Comparison of ENCODE assay signal across 1 cellular context in the genomic region with DNA sequence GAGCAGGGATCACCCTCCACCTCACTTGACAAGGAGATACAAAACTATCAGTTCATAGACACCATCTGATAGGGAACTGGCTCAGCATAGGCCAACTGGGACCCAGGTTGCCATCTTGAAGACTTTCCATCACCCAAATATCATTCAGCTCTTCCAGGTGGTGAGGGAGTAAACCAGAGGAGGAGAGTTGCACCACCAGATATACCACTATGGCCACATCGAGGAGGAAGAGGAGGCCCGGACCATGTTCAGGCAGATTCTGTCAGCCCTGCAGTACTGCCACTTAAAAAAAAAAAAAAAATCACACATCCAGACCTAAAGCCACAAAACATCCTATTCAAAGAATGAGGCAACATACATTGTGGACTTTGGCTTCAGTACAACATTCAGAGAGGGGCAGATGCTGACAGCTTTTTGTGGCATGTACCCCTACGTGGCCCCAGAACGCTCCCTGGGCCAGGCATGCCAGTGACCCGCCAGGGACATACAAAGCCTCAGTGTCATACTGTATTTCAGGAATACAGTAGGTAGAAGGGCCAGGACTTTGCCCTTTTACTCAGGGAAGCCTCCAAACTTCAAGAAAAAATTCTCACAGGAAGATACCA.
TF ChIP-seq lines count a peak whose summit lies in the region.

No MANE protein-coding gene starts in this region.

TF ChIP-seq in HepG2, 621 proteins besides CTCF, POLR2A, EP300 and RAD21 (continued from another document and continues in another):
- TF ChIP-seq, protein P1, sequence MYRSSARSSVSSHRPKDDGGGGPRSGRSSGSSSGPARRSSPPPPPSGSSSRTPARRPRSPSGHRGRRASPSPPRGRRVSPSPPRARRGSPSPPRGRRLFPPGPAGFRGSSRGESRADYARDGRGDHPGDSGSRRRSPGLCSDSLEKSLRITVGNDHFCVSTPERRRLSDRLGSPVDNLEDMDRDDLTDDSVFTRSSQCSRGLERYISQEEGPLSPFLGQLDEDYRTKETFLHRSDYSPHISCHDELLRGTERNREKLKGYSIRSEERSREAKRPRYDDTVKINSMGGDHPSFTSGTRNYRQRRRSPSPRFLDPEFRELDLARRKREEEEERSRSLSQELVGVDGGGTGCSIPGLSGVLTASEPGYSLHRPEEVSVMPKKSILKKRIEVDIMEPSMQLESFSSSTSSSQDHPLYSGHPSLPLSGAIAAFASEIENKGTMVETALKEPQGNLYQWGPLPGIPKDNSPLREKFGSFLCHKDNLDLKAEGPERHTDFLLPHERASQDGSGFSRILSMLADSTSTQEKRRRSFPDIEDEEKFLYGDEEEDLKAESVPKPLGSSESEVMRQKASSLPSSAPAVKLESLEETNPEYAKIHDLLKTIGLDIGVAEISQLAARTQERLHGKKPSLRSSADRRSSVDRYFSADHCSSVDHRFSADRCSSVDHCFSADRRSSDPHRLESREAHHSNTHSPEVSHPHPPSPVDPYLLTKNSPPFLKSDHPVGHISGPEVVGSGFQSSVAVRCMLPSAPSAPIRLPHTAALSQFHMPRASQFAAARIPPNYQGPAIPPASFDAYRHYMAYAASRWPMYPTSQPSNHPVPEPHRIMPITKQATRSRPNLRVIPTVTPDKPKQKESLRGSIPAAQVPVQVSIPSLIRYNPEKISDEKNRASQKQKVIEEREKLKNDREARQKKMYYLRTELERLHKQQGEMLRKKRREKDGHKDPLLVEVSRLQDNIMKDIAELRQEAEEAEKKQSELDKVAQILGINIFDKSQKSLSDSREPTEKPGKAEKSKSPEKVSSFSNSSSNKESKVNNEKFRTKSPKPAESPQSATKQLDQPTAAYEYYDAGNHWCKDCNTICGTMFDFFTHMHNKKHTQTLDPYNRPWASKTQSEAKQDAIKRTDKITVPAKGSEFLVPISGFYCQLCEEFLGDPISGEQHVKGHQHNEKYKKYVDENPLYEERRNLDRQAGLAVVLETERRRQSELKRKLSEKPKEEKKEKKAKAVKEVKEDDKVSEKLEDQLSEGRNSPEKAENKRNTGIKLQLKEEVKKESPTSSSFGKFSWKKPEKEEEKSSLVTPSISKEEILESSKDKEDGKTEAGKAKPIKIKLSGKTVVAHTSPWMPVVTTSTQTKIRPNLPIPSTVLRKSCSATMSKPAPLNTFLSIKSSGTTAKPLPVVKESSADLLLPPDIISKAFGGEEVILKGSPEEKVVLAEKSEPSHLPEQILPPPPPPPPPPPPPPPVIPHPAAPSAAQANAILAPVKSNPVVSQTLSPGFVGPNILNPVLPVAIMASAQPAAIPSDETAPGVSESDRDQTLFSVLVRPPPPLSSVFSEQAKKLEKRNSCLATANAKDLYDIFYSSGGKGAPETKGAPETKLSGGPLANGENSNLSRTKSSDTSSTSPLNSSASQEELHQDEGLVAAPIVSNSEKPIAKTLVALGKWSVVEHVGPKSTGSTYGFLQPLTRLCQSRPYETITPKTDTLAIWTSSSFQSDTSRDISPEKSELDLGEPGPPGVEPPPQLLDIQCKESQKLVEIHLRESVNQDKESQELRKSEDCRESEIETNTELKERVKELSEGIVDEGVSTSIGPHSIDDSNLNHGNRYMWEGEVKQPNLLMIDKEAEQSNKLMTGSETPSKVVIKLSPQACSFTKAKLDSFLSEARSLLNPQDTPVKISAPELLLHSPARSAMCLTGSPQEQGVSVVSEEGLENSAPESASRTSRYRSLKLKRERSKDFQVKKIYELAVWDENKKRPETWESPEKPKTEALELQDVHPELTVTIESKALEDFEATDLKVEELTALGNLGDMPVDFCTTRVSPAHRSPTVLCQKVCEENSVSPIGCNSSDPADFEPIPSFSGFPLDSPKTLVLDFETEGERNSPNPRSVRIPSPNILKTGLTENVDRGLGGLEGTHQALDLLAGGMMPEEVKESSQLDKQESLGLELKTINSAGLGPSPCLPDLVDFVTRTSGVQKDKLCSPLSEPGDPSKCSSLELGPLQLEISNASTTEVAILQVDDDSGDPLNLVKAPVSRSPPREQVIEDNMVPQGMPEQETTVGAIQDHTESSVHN (CRISPR knock-in tag; IDR thresholded peaks at IDR 0.05) = no peak
- TF ChIP-seq, protein P2, sequence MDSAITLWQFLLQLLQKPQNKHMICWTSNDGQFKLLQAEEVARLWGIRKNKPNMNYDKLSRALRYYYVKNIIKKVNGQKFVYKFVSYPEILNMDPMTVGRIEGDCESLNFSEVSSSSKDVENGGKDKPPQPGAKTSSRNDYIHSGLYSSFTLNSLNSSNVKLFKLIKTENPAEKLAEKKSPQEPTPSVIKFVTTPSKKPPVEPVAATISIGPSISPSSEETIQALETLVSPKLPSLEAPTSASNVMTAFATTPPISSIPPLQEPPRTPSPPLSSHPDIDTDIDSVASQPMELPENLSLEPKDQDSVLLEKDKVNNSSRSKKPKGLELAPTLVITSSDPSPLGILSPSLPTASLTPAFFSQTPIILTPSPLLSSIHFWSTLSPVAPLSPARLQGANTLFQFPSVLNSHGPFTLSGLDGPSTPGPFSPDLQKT (CRISPR knock-in tag; IDR thresholded peaks at IDR 0.05; ENCODE audit: borderline replicate concordance) = no peak
- peak; percentile 67; the same call in 1 of the 2 replicates for TF ChIP-seq TGIF2 (CRISPR knock-in tag; IDR thresholded peaks at IDR 0.05)
- TF ChIP-seq, protein P3, sequence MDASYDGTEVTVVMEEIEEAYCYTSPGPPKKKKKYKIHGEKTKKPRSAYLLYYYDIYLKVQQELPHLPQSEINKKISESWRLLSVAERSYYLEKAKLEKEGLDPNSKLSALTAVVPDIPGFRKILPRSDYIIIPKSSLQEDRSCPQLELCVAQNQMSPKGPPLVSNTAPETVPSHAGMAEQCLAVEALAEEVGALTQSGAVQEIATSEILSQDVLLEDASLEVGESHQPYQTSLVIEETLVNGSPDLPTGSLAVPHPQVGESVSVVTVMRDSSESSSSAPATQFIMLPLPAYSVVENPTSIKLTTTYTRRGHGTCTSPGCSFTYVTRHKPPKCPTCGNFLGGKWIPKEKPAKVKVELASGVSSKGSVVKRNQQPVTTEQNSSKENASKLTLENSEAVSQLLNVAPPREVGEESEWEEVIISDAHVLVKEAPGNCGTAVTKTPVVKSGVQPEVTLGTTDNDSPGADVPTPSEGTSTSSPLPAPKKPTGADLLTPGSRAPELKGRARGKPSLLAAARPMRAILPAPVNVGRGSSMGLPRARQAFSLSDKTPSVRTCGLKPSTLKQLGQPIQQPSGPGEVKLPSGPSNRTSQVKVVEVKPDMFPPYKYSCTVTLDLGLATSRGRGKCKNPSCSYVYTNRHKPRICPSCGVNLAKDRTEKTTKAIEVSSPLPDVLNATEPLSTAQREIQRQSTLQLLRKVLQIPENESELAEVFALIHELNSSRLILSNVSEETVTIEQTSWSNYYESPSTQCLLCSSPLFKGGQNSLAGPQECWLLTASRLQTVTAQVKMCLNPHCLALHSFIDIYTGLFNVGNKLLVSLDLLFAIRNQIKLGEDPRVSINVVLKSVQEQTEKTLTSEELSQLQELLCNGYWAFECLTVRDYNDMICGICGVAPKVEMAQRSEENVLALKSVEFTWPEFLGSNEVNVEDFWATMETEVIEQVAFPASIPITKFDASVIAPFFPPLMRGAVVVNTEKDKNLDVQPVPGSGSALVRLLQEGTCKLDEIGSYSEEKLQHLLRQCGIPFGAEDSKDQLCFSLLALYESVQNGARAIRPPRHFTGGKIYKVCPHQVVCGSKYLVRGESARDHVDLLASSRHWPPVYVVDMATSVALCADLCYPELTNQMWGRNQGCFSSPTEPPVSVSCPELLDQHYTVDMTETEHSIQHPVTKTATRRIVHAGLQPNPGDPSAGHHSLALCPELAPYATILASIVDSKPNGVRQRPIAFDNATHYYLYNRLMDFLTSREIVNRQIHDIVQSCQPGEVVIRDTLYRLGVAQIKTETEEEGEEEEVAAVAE (CRISPR knock-in tag; IDR thresholded peaks at IDR 0.05; ENCODE audit: borderline replicate concordance) = no peak
- no peak for TF ChIP-seq ZMYM3 (CRISPR knock-in tag; IDR thresholded peaks at IDR 0.05)
- no peak for TF ChIP-seq NCOA1 (CRISPR knock-in tag; IDR thresholded peaks at IDR 0.05)
- TF ChIP-seq MATR3 (CRISPR knock-in tag; IDR thresholded peaks at IDR 0.05) = no peak
- TF ChIP-seq, protein P4, sequence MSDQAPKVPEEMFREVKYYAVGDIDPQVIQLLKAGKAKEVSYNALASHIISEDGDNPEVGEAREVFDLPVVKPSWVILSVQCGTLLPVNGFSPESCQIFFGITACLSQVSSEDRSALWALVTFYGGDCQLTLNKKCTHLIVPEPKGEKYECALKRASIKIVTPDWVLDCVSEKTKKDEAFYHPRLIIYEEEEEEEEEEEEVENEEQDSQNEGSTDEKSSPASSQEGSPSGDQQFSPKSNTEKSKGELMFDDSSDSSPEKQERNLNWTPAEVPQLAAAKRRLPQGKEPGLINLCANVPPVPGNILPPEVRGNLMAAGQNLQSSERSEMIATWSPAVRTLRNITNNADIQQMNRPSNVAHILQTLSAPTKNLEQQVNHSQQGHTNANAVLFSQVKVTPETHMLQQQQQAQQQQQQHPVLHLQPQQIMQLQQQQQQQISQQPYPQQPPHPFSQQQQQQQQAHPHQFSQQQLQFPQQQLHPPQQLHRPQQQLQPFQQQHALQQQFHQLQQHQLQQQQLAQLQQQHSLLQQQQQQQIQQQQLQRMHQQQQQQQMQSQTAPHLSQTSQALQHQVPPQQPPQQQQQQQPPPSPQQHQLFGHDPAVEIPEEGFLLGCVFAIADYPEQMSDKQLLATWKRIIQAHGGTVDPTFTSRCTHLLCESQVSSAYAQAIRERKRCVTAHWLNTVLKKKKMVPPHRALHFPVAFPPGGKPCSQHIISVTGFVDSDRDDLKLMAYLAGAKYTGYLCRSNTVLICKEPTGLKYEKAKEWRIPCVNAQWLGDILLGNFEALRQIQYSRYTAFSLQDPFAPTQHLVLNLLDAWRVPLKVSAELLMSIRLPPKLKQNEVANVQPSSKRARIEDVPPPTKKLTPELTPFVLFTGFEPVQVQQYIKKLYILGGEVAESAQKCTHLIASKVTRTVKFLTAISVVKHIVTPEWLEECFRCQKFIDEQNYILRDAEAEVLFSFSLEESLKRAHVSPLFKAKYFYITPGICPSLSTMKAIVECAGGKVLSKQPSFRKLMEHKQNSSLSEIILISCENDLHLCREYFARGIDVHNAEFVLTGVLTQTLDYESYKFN (CRISPR knock-in tag; conservative IDR thresholded peaks at IDR 0.05) = peak; percentile 92
- TF ChIP-seq NCOR1 (IDR thresholded peaks at IDR 0.05; ENCODE audit: borderline replicate concordance, low read length) = peak; percentile 94
- TF ChIP-seq HIVEP1 (CRISPR knock-in tag; IDR thresholded peaks at IDR 0.05) = no peak
- TF ChIP-seq, protein P5, sequence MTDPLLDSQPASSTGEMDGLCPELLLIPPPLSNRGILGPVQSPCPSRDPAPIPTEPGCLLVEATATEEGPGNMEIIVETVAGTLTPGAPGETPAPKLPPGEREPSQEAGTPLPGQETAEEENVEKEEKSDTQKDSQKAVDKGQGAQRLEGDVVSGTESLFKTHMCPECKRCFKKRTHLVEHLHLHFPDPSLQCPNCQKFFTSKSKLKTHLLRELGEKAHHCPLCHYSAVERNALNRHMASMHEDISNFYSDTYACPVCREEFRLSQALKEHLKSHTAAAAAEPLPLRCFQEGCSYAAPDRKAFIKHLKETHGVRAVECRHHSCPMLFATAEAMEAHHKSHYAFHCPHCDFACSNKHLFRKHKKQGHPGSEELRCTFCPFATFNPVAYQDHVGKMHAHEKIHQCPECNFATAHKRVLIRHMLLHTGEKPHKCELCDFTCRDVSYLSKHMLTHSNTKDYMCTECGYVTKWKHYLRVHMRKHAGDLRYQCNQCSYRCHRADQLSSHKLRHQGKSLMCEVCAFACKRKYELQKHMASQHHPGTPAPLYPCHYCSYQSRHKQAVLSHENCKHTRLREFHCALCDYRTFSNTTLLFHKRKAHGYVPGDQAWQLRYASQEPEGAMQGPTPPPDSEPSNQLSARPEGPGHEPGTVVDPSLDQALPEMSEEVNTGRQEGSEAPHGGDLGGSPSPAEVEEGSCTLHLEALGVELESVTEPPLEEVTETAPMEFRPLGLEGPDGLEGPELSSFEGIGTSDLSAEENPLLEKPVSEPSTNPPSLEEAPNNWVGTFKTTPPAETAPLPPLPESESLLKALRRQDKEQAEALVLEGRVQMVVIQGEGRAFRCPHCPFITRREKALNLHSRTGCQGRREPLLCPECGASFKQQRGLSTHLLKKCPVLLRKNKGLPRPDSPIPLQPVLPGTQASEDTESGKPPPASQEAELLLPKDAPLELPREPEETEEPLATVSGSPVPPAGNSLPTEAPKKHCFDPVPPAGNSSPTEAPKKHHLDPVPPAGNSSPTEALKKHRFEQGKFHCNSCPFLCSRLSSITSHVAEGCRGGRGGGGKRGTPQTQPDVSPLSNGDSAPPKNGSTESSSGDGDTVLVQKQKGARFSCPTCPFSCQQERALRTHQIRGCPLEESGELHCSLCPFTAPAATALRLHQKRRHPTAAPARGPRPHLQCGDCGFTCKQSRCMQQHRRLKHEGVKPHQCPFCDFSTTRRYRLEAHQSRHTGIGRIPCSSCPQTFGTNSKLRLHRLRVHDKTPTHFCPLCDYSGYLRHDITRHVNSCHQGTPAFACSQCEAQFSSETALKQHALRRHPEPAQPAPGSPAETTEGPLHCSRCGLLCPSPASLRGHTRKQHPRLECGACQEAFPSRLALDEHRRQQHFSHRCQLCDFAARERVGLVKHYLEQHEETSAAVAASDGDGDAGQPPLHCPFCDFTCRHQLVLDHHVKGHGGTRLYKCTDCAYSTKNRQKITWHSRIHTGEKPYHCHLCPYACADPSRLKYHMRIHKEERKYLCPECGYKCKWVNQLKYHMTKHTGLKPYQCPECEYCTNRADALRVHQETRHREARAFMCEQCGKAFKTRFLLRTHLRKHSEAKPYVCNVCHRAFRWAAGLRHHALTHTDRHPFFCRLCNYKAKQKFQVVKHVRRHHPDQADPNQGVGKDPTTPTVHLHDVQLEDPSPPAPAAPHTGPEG (CRISPR knock-in tag; IDR thresholded peaks at IDR 0.05) = no peak
- TF ChIP-seq, protein P6, sequence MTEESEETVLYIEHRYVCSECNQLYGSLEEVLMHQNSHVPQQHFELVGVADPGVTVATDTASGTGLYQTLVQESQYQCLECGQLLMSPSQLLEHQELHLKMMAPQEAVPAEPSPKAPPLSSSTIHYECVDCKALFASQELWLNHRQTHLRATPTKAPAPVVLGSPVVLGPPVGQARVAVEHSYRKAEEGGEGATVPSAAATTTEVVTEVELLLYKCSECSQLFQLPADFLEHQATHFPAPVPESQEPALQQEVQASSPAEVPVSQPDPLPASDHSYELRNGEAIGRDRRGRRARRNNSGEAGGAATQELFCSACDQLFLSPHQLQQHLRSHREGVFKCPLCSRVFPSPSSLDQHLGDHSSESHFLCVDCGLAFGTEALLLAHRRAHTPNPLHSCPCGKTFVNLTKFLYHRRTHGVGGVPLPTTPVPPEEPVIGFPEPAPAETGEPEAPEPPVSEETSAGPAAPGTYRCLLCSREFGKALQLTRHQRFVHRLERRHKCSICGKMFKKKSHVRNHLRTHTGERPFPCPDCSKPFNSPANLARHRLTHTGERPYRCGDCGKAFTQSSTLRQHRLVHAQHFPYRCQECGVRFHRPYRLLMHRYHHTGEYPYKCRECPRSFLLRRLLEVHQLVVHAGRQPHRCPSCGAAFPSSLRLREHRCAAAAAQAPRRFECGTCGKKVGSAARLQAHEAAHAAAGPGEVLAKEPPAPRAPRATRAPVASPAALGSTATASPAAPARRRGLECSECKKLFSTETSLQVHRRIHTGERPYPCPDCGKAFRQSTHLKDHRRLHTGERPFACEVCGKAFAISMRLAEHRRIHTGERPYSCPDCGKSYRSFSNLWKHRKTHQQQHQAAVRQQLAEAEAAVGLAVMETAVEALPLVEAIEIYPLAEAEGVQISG (CRISPR knock-in tag; IDR thresholded peaks at IDR 0.05) = peak; percentile 21; the same call in 1 of the 2 replicates
- no peak for TF ChIP-seq ZNF207 (IDR thresholded peaks at IDR 0.05; ENCODE audit: borderline replicate concordance)
- TF ChIP-seq, protein P7, sequence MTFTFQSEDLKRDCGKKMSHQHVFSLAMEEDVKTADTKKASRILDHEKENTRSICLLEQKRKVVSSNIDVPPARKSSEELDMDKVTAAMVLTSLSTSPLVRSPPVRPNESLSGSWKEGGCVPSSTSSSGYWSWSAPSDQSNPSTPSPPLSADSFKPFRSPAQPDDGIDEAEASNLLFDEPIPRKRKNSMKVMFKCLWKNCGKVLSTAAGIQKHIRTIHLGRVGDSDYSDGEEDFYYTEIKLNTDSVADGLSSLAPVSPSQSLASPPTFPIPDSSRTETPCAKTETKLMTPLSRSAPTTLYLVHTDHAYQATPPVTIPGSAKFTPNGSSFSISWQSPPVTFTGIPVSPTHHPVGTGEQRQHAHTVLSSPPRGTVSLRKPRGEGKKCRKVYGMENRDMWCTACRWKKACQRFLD (CRISPR knock-in tag; IDR thresholded peaks at IDR 0.05; ENCODE audit: borderline replicate concordance) = no peak
- TF ChIP-seq KLF15 (CRISPR knock-in tag; IDR thresholded peaks at IDR 0.05; ENCODE audit: borderline replicate concordance) = no peak
- TF ChIP-seq ADNP (CRISPR knock-in tag; IDR thresholded peaks at IDR 0.05) = no peak
- no peak for TF ChIP-seq CCDC6 (CRISPR knock-in tag; IDR thresholded peaks at IDR 0.05)
